ENCODE assay signal across 20 cellular contexts in the genomic region with DNA sequence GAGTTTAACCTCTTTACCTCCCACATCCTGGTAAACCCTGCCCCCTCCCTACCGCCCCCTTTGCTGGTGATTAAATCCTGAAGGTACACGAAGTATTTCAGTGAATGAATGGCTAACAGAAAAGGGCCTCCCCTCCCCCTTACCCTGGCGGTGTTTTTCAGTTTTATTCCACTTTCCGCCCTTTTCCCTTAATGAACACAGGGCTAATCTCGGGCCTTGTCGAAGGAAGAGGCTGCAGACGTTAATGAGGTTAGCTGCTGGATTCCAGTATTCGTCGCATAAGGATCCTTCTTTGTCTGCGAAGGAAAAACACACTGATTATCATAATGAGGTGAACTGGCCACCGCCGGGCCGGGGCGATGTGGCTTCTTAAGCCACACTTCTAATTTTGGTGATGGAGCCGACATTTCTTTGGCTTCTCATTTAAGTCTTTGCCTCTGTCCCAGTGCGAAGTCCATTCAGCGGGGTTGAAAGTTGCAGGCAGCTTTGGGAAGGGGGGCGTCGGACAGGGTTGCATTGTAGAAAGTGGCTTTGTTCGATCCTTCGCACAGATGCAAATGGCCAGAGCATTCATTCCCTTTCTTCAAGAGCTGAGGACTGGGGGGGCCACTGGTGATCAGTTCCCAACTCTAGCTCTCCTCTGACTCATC. TPM values are rescaled to one million over a fixed set of nuclear protein-coding genes. Genes with fewer than 3 reads are reported as not detected.
DNase-seq lines count a peak whose midpoint lies in the region; ATAC-seq, FAIRE-seq and TF ChIP-seq lines count a peak whose summit lies in the region.
"Had no signal": no experiment of that assay in that cellular context is flagged by ENCODE, and none has a peak within 500 bp of the region (broad histone marks: within the 10 kb centered on the region; RNA-seq: fewer than 3 reads in every experiment).

No MANE protein-coding gene starts in this region.

- H3K4me1 ChIP-seq in kidney (ENCODE audit: control insufficient read depth in 1 of 2, insufficient read depth in 1 of 2, low read depth in 1 of 2, low read length in 2 of 2) (no peaks in the 10 kb centered on the region), spleen (peaks cover 0 to under 1% (median 0%) of the 10 kb centered on the region in 6 donors)
- H3K4me1 ChIP-seq: A549 had no signal

- H3K9me3 ChIP-seq in kidney (ENCODE audit: control insufficient read depth in 1 of 2, low read length in 2 of 2) (no peaks in the 10 kb centered on the region), spleen (peaks cover 0 to 9% (median 3%) of the 10 kb centered on the region in 8 donors)
- H3K9me3 ChIP-seq: SK-N-SH had no signal

- H3K4me3 ChIP-seq in kidney (ENCODE audit: low read length in 2 of 2), result no peak overlapping the region
- H3K4me3 ChIP-seq in spleen, result no peak overlapping the region
- H3K4me3 ChIP-seq: A549, GM23248 had no signal

- intact Hi-C loops in Right ventricle myocardium inferior (cut with DNase I), result no loop called here
- intact Hi-C loops in cardiac septum (cut with DNase I), result no loop called here
- intact Hi-C loops in kidney (cut with DNase I), result no loop called here
- intact Hi-C loops in spleen (cut with DNase I; ENCODE audit: low total_unique reads), result no loop called here

- no peak for ATAC-seq in Right ventricle myocardium inferior
- no peak for ATAC-seq in natural killer cell treated with Interleukin-12 subunit alpha and Interleukin-12 subunit beta and Interleukin-15 and Interleukin-18, amount 100 ng/mL, for 72 hours
- ATAC-seq: A549 had no signal

- no peak overlapping the region for H3K9ac ChIP-seq in kidney (ENCODE audit: low read length in 2 of 2)
- H3K9ac ChIP-seq: GM23248, SK-N-SH had no signal

- peaks cover 0 to 23% (median 4%) of the 10 kb centered on the region in 7 donors for H3K27me3 ChIP-seq in spleen (replicated peaks in 1 of 7)

- whole genome bisulfite sequencing in spleen, 5 donors, result 85 to 92% (median 92%) methylated on average over 21 of the region's 21 CpGs

- no peak for FAIRE-seq in kidney (lab: Jason Lieb, UNC)
- FAIRE-seq: A549, G401.6, GM12891 had no signal

- H3K4me3 Mint-ChIP-seq in endothelial cell (ENCODE audit: unreplicated experiment), result no peak overlapping the region
- no peak overlapping the region for H3K4me3 Mint-ChIP-seq in natural killer cell treated with Interleukin-12 subunit alpha and Interleukin-12 subunit beta and Interleukin-15 and Interleukin-18, amount 100 ng/mL, for 72 hours
- H3K4me3 Mint-ChIP-seq: CD4-positive, CD25-positive, alpha-beta regulatory T cell had no signal

- peaks cover 2% of the 10 kb centered on the region for H3K9me3 Mint-ChIP-seq in endothelial cell (ENCODE audit: unreplicated experiment)
- no peaks in the 10 kb centered on the region for H3K9me3 Mint-ChIP-seq in natural killer cell treated with Interleukin-12 subunit alpha and Interleukin-12 subunit beta and Interleukin-15 and Interleukin-18, amount 100 ng/mL, for 72 hours

- no peak overlapping the region for H3K27ac ChIP-seq in kidney (ENCODE audit: low read depth in 2 of 2, low read length in 2 of 2)
- H3K27ac ChIP-seq in spleen, result no peak overlapping the region
- H3K27ac ChIP-seq: A549, GM23248 had no signal

- no peaks in the 10 kb centered on the region for H3K36me3 ChIP-seq in kidney (ENCODE audit: control insufficient read depth in 1 of 2, insufficient read depth in 2 of 2, low read length in 2 of 2)
- peaks cover 0 to 19% (median 0%) of the 10 kb centered on the region in 6 donors for H3K36me3 ChIP-seq in spleen

- DNase-seq in Right ventricle myocardium inferior (ENCODE audit: missing footprints) (peak; percentile 5), cardiac septum (ENCODE audit: low spot score) (no peak), astrocyte of the hippocampus (ENCODE audit: low read depth, low spot score) (peak; percentile 72), kidney (peak; percentile 29), spleen (peak; percentile 18), endothelial cell (ENCODE audit: low spot score) (no peak), NCI-H146 (lab: John Stamatoyannopoulos, UW) (no peak)
- DNase-seq in natural killer cell treated with Interleukin-12 subunit alpha and Interleukin-12 subunit beta and Interleukin-15 and Interleukin-18, amount 100 ng/mL, for 72 hours (ENCODE audit: low spot score), result no peak
- DNase-seq: CD4-positive, CD25-positive, alpha-beta regulatory T cell; DMS79 treated with DMSO at 0.1 percent for 48 hours; GM23248; Karpas-422; MM.1S; NCI-H1105; NCI-H1930; NCI-H524 treated with DMSO at 0.1 percent for 48 hours; SK-N-SH had no signal

- H3K36me3 Mint-ChIP-seq in endothelial cell (ENCODE audit: low read depth, unreplicated experiment), result peaks cover 3% of the 10 kb centered on the region
- no peaks in the 10 kb centered on the region for H3K36me3 Mint-ChIP-seq in natural killer cell treated with Interleukin-12 subunit alpha and Interleukin-12 subunit beta and Interleukin-15 and Interleukin-18, amount 100 ng/mL, for 72 hours
- H3K36me3 Mint-ChIP-seq: CD4-positive, CD25-positive, alpha-beta regulatory T cell had no signal

- TF ChIP-seq CTCF in kidney (IDR thresholded peaks at IDR 0.05; ENCODE audit: borderline replicate concordance, extremely low read depth, insufficient read depth) (no peak), spleen (IDR thresholded peaks at IDR 0.05 in 8 of 11, conservative IDR thresholded peaks at IDR 0.05 in 3 of 11) (no peak), endothelial cell (IDR thresholded peaks at IDR 0.05; ENCODE audit: unreplicated experiment) (no peak)

- TF ChIP-seq POLR2A in spleen (IDR thresholded peaks at IDR 0.05), result no peak

- no peak overlapping the region for H3K27ac Mint-ChIP-seq in endothelial cell (ENCODE audit: unreplicated experiment)
- no peak overlapping the region for H3K27ac Mint-ChIP-seq in natural killer cell treated with Interleukin-12 subunit alpha and Interleukin-12 subunit beta and Interleukin-15 and Interleukin-18, amount 100 ng/mL, for 72 hours
- H3K27ac Mint-ChIP-seq: CD4-positive, CD25-positive, alpha-beta regulatory T cell had no signal

- H3K27me3 Mint-ChIP-seq in endothelial cell (ENCODE audit: unreplicated experiment), result peaks cover 6% of the 10 kb centered on the region
- H3K27me3 Mint-ChIP-seq in natural killer cell treated with Interleukin-12 subunit alpha and Interleukin-12 subunit beta and Interleukin-15 and Interleukin-18, amount 100 ng/mL, for 72 hours, result peaks cover 12 to 27% of the 10 kb centered on the region in 2 donors

- peaks cover 10% of the 10 kb centered on the region for H3K4me1 Mint-ChIP-seq in endothelial cell (ENCODE audit: unreplicated experiment)
- H3K4me1 Mint-ChIP-seq in natural killer cell treated with Interleukin-12 subunit alpha and Interleukin-12 subunit beta and Interleukin-15 and Interleukin-18, amount 100 ng/mL, for 72 hours (ENCODE audit: low read depth in 2 of 2), result no peaks in the 10 kb centered on the region
- H3K4me1 Mint-ChIP-seq: CD4-positive, CD25-positive, alpha-beta regulatory T cell had no signal

RNA-seq across cellular contexts. Expression of a gene that starts 6.5 kb away (rescaled TPM):
- 34.8 TPM for total RNA-seq in Right ventricle myocardium inferior
- total RNA-seq in cardiac septum, result 25.4 TPM
- total RNA-seq in kidney, result 24.0 TPM
- polyA plus RNA-seq in kidney (ENCODE audit: insufficient read depth, low read depth, low replicate concordance), result 29.6 TPM
- 100 to 1,000 TPM in 5 of 7 donors, 10 to 100 TPM in 2; 86.5 to 282 (median 174) TPM for total RNA-seq in spleen
- polyA plus RNA-seq in spleen, result 100 to 1,000 TPM in 2 of 3 donors, 10 to 100 TPM in 1; 86.6 to 763 (median 435) TPM
- not detected for total RNA-seq in endothelial cell (ENCODE audit: unreplicated experiment)
- total RNA-seq in natural killer cell treated with Interleukin-12 subunit alpha and Interleukin-12 subunit beta and Interleukin-15 and Interleukin-18, amount 100 ng/mL, for 72 hours, result not detected
- polyA plus RNA-seq: CD4-positive, CD25-positive, alpha-beta regulatory T cell; SK-N-SH had no signal

Comparison
In these comparisons a context has a peak if more than half of its experiments do, and no peak if none do; other contexts are left out.
1. DNase-seq: peak in Right ventricle myocardium inferior (single experiment), astrocyte of the hippocampus (single experiment), kidney (single experiment) and spleen (single experiment); none in cardiac septum (single experiment), endothelial cell (single experiment), NCI-H146 (single experiment) and natural killer cell treated with Interleukin-12 subunit alpha and Interleukin-12 subunit beta and Interleukin-15 and Interleukin-18, amount 100 ng/mL, for 72 hours (single experiment).
2. RNA of a gene that starts 6.5 kb away (total RNA-seq): 86.5 to 282 TPM in spleen, 34.8 TPM in Right ventricle myocardium inferior (single experiment), 25.4 TPM in cardiac septum (single experiment) and 24.0 TPM in kidney (single experiment); not detected in endothelial cell (single experiment) and not detected in natural killer cell treated with Interleukin-12 subunit alpha and Interleukin-12 subunit beta and Interleukin-15 and Interleukin-18, amount 100 ng/mL, for 72 hours; every median in the first group is over 10 times any median in the second.